Comparison of ENCODE assay signal across 13 cellular contexts in genomic region chr19:55276720-55277430, GRCh38. TPM values are rescaled to one million over a fixed set of nuclear protein-coding genes. Genes with fewer than 3 reads are reported as not detected.
A peak's percentile ranks its signal among the peaks of the same experiment; 100 is the strongest.
DNase-seq lines count a peak whose midpoint lies in the region; ATAC-seq, FAIRE-seq and TF ChIP-seq lines count a peak whose summit lies in the region.
"Had no signal": no experiment of that assay in that cellular context is flagged by ENCODE, and none has a peak within 500 bp of the region (broad histone marks: within the 10 kb centered on the region; RNA-seq: fewer than 3 reads in every experiment).

No MANE protein-coding gene starts in this region.

- H3K36me3 ChIP-seq in CD8-positive, alpha-beta memory T cell (ENCODE audit: insufficient read depth, low read length) = peaks cover 10% of the 10 kb centered on the region
- H3K36me3 ChIP-seq in Peyer's patch = peaks cover 0 to 26% (median 0%) of the 10 kb centered on the region in 3 donors
- peaks cover 10 to 38% of the 10 kb centered on the region in 2 donors for H3K36me3 ChIP-seq in muscle layer of duodenum (ENCODE audit: control insufficient read depth in 1 of 2, insufficient read depth in 2 of 2, low read length in 2 of 2)
- H3K36me3 ChIP-seq in heart right ventricle = peaks cover 0 to 64% (median 5%) of the 10 kb centered on the region in 9 donors

- no peak for ATAC-seq in heart right ventricle

- H3K9me3 Mint-ChIP-seq in CD8-positive, alpha-beta memory T cell = no peaks in the 10 kb centered on the region

- WGBS in heart right ventricle, 2 donors = 91 to 93% methylated on average over 15 of the region's 15 CpGs

- CTCF ChIA-PET in CD8-positive, alpha-beta memory T cell (lab: Charles Lee) = interaction anchor here (2.5 kb wide), 1 partner anchor 16 kb away, joined by 9 read pairs; no protein-coding TSS in a partner anchor

- no peak for TF ChIP-seq POLR2A in Peyer's patch (IDR thresholded peaks at IDR 0.05)

- FAIRE-seq in frontal cortex (lab: Jason Lieb, UNC) = no peak

- no peaks in the 10 kb centered on the region for H3K9me3 ChIP-seq in CD8-positive, alpha-beta memory T cell (ENCODE audit: low read length)
- no peaks in the 10 kb centered on the region for H3K9me3 ChIP-seq in Peyer's patch
- no peaks in the 10 kb centered on the region for H3K9me3 ChIP-seq in muscle layer of duodenum (ENCODE audit: control insufficient read depth in 1 of 2, low read length in 2 of 2)
- no peaks in the 10 kb centered on the region for H3K9me3 ChIP-seq in heart right ventricle

- H3K4me1 Mint-ChIP-seq in CD8-positive, alpha-beta memory T cell = peaks cover 38 to 52% (median 39%) of the 10 kb centered on the region in 3 donors

- H3K27ac Mint-ChIP-seq in CD8-positive, alpha-beta memory T cell = peak overlapping the region; percentile 72 to 94 (median 86)

- peak overlapping the region; percentile 74 for H3K27ac ChIP-seq in CD8-positive, alpha-beta memory T cell (ENCODE audit: low read depth, low read length)
- H3K27ac ChIP-seq in Peyer's patch (peak overlapping the region; percentile 36 to 68 (median 60)), muscle layer of duodenum (ENCODE audit: low read length) (peak overlapping the region; percentile 39), heart right ventricle (peak overlapping the region in 1 of 10 donors; percentile 8)
- H3K27ac ChIP-seq: epithelial cell of prostate had no signal

- peaks cover 5 to 54% (median 11%) of the 10 kb centered on the region in 3 donors for H3K36me3 Mint-ChIP-seq in CD8-positive, alpha-beta memory T cell

- peak overlapping the region; percentile 63 to 84 (median 68) for H3K4me3 Mint-ChIP-seq in CD8-positive, alpha-beta memory T cell

- no peak overlapping the region for H3K4me3 ChIP-seq in CD8-positive, alpha-beta memory T cell (ENCODE audit: low read length)
- no peak overlapping the region for H3K4me3 ChIP-seq in Peyer's patch
- H3K4me3 ChIP-seq in muscle layer of duodenum (ENCODE audit: low read depth in 1 of 2, low read length in 2 of 2) = no peak overlapping the region
- no peak overlapping the region for H3K4me3 ChIP-seq in heart right ventricle

- no peak for TF ChIP-seq CTCF in GM20000 (IDR thresholded peaks at IDR 0.05; ENCODE audit: extremely low read depth, missing control alignments)
- TF ChIP-seq CTCF in Peyer's patch (IDR thresholded peaks at IDR 0.05) = no peak
- no peak for TF ChIP-seq CTCF in heart right ventricle (IDR thresholded peaks at IDR 0.05)

- POLR2A ChIA-PET in CD8-positive, alpha-beta memory T cell (lab: Charles Lee) = interaction anchor here (1.0 to 1.5 kb wide), 2 partner anchors 17 to 23 kb away, joined by 3 to 4 read pairs; partner anchors contain the start of gene PPP6R1

- H3K4me1 ChIP-seq in CD8-positive, alpha-beta memory T cell (ENCODE audit: insufficient read depth, low read length) = peaks cover 22% of the 10 kb centered on the region
- H3K4me1 ChIP-seq in Peyer's patch (peaks cover 4 to 32% (median 21%) of the 10 kb centered on the region in 4 donors), muscle layer of duodenum (ENCODE audit: control insufficient read depth in 1 of 2, insufficient read depth in 2 of 2, low read length in 2 of 2) (peaks cover 0 to 19% of the 10 kb centered on the region in 2 donors), heart right ventricle (peaks cover 6 to 31% (median 11%) of the 10 kb centered on the region in 9 donors)

- peaks cover 0 to 4% of the 10 kb centered on the region in 2 donors for H3K27me3 Mint-ChIP-seq in CD8-positive, alpha-beta memory T cell

- H3K27me3 ChIP-seq in CD8-positive, alpha-beta memory T cell (ENCODE audit: insufficient read depth, low read length, poor library complexity, severe bottlenecking) = no peaks in the 10 kb centered on the region
- no peaks in the 10 kb centered on the region for H3K27me3 ChIP-seq in Peyer's patch
- H3K27me3 ChIP-seq in muscle layer of duodenum (ENCODE audit: low read depth, low read length) = no peaks in the 10 kb centered on the region
- H3K27me3 ChIP-seq in heart right ventricle = no peaks in the 10 kb centered on the region

- no peak for DNase-seq in CD8-positive, alpha-beta memory T cell
- DNase-seq in GM20000 (ENCODE audit: low spot score) = peak; percentile 30
- DNase-seq in Peyer's patch = no peak
- no peak for DNase-seq in heart right ventricle
- DNase-seq in frontal cortex (ENCODE audit: low spot score in 2 of 2) = no peak
- DNase-seq in NCI-H226 = no peak
- no peak for DNase-seq in central memory CD4-positive, alpha-beta T cell
- DNase-seq: activated CD4-positive, alpha-beta T cell treated with anti-CD3 and anti-CD28 coated beads, Interleukin-2, amount 50 U/mL, for 4 hours; NCI-H526 treated with DMSO at 0.1 percent for 48 hours had no signal

- intact Hi-C loops in heart right ventricle (cut with DNase I) = no loop called here

RNA-seq across cellular contexts. Expression of gene HSPBP1, which starts 3.0 kb away (rescaled TPM):
- 10 to 100 TPM; 82.9 to 84.1 TPM for total RNA-seq in CD8-positive, alpha-beta memory T cell
- polyA plus RNA-seq in CD8-positive, alpha-beta memory T cell = 46.4 TPM
- total RNA-seq in Peyer's patch = 10 to 100 TPM; 14.4 to 38.0 (median 25.6) TPM
- 10 to 100 TPM; 26.7 to 41.6 (median 31.6) TPM for total RNA-seq in heart right ventricle
- polyA plus RNA-seq in heart right ventricle = 10 to 100 TPM; 54.2 to 83.7 TPM
- 28.9 TPM for total RNA-seq in frontal cortex

RNA-seq across cellular contexts. Expression of gene BRSK1, which starts 6.9 kb away (rescaled TPM):
- 1 to 10 TPM; 4.1 to 5.7 TPM for total RNA-seq in CD8-positive, alpha-beta memory T cell
- 0.82 TPM for polyA plus RNA-seq in CD8-positive, alpha-beta memory T cell
- total RNA-seq in Peyer's patch = 1 to 10 TPM in 3 of 4 donors, under 1 TPM in 1; 0.35 to 6.6 (median 3.0) TPM
- 10 to 100 TPM in 2 of 10 donors, 1 to 10 TPM in 8; 2.3 to 12.6 (median 4.1) TPM for total RNA-seq in heart right ventricle
- 1 to 10 TPM; 1.8 to 2.0 TPM for polyA plus RNA-seq in heart right ventricle
- total RNA-seq in frontal cortex = 81.1 TPM

RNA-seq across cellular contexts. Expression of gene PPP6R1, which starts 18.1 kb away (rescaled TPM):
- 100 to 1,000 TPM; 216 to 225 TPM for total RNA-seq in CD8-positive, alpha-beta memory T cell
- polyA plus RNA-seq in CD8-positive, alpha-beta memory T cell = 143 TPM
- total RNA-seq in Peyer's patch (100 to 1,000 TPM in 2 of 4 donors, 10 to 100 TPM in 2; 71.2 to 123 (median 94.8) TPM), heart right ventricle (10 to 100 TPM; 31.1 to 51.3 (median 39.0) TPM), frontal cortex (11.0 TPM)
- 10 to 100 TPM; 36.8 to 38.0 TPM for polyA plus RNA-seq in heart right ventricle

RNA-seq across cellular contexts. Expression of gene TMEM150B, which starts 48.3 kb away (rescaled TPM):
- total RNA-seq in CD8-positive, alpha-beta memory T cell = under 1 TPM in 1 of 2 experiments, not detected in 1; 0.53 TPM
- polyA plus RNA-seq in CD8-positive, alpha-beta memory T cell = not detected
- total RNA-seq in Peyer's patch (100 to 1,000 TPM in 3 of 4 donors, 10 to 100 TPM in 1; 26.4 to 235 (median 199) TPM), heart right ventricle (1 to 10 TPM in 3 of 10 donors, under 1 TPM in 4, not detected in 3; 0.41 to 6.5 (median 0.75) TPM), frontal cortex (not detected)
- polyA plus RNA-seq in heart right ventricle = under 1 TPM in 1 of 2 donors, not detected in 1; 0.38 TPM
- total RNA-seq: myocyte, SK-MEL-5 had no signal

RNA-seq across cellular contexts. Expression of gene TMEM86B, which starts 48.3 kb away (rescaled TPM):
- total RNA-seq in CD8-positive, alpha-beta memory T cell = 10 to 100 TPM in 1 of 2 experiments, 1 to 10 TPM in 1; 8.5 to 10.3 TPM
- 2.9 TPM for polyA plus RNA-seq in CD8-positive, alpha-beta memory T cell
- total RNA-seq in Peyer's patch (10 to 100 TPM in 3 of 4 donors, 1 to 10 TPM in 1; 9.1 to 39.8 (median 15.1) TPM), heart right ventricle (1 to 10 TPM in 9 of 10 donors, under 1 TPM in 1; 0.77 to 2.5 (median 1.9) TPM), frontal cortex (0.82 TPM)
- polyA plus RNA-seq in heart right ventricle = 1 to 10 TPM; 2.7 to 5.9 TPM
